Comparison of ENCODE assay signal across 1 cellular context in the genomic region with DNA sequence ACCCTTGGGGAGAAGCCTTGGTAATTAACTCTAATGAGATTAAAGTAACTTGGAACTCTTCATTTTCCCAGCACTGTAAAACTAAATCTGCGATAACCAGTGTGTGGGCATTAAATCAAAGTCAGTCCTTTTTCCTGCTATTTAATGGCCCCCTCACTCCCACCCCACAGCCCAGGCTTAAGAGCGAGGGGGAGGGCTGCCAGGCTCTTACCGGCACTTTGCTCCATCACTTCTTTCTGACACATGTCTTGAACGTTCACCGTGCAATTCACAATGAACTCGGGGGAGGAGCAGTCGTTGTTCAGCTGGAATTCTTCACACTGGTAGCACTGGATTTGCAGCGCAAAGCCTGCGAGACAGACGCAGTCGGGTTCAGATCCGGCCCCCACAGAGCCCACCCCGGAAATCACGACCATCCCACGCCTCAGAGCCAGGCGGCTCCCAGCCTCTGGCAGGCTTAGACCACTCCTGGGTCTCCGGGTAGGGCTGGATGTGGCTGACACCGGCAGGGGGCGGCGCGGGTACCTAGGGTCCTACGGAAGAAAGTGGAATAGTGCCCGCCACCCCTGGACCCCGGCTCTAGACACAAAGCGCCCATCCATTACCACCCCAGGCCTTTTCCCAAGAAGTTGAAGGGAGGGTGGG.
TF ChIP-seq lines count a peak whose summit lies in the region.

No MANE protein-coding gene starts in this region.

TF ChIP-seq in H1, 55 proteins besides CTCF, POLR2A, EP300 and RAD21:
- TF ChIP-seq TAF7 (optimal IDR thresholded peaks at IDR 0.05; ENCODE audit: borderline replicate concordance, low read depth, low read length) (no peak), CTBP2 (IDR thresholded peaks at IDR 0.05; ENCODE audit: borderline replicate concordance, insufficient read depth, insufficient read length, low read length) (peak; percentile 9)
